12 cellular contexts compared by ENCODE assay signal in the genomic region with DNA sequence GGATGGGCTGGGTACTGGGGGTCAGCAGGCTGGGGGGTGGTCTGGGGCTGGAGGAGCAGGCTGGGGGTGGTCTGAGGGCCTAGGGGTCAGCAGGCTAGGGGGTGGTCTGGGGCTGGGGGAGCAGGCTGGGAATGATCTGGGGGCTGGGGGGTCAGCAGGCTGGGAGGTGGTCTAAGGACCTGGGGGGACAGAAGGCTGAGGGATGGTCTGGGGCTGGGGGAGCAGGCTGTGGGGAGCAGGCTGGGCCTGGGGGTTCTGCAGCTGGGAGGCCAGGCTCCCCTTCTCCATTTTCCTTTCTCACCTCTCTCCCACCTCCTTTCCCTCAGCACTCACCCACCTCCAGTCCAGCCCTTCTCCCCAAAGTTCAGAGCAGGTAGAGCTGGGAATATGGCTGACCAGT.
A peak's percentile ranks its signal among the peaks of the same experiment; 100 is the strongest.
DNase-seq lines count a peak whose midpoint lies in the region; ATAC-seq and TF ChIP-seq lines count a peak whose summit lies in the region.
"Had no signal": no experiment of that assay in that cellular context is flagged by ENCODE, and none has a peak within 500 bp of the region (broad histone marks: within the 10 kb centered on the region; RNA-seq: fewer than 3 reads in every experiment).

No MANE protein-coding gene starts in this region.

- H3K4me1 Mint-ChIP-seq in natural killer cell, result peaks cover 58 to 61% of the 10 kb centered on the region in 2 donors

- DNase-seq in Right ventricle myocardium inferior (ENCODE audit: missing footprints) (peak; percentile 13), left ventricle myocardium inferior (no peak), natural killer cell (no peak), suprapubic skin (ENCODE audit: low spot score in 2 of 2) (peak in 1 of 2 donors; percentile 52)

- H3K27me3 Mint-ChIP-seq in natural killer cell (ENCODE audit: low read depth in 2 of 2), result no peaks in the 10 kb centered on the region

- no peak overlapping the region for H3K27ac ChIP-seq in left ventricle myocardium inferior (replicated peaks)
- peak overlapping the region; percentile 79 for H3K27ac ChIP-seq in ectodermal cell (ENCODE audit: insufficient read depth, low read depth, low read length, poor library complexity, severe bottlenecking)
- H3K27ac ChIP-seq in suprapubic skin, result no peak overlapping the region
- H3K27ac ChIP-seq: BLaER1, HL-60, neutrophil had no signal

- H3K4me1 ChIP-seq in left ventricle myocardium inferior, result peaks cover 19% of the 10 kb centered on the region
- peaks cover 45% of the 10 kb centered on the region for H3K4me1 ChIP-seq in ectodermal cell (ENCODE audit: control insufficient read depth, insufficient read depth, low read length)
- peaks cover 10% of the 10 kb centered on the region for H3K4me1 ChIP-seq in suprapubic skin

- TF ChIP-seq EP300 in suprapubic skin (IDR thresholded peaks at IDR 0.05), result no peak

- H3K9me3 Mint-ChIP-seq in natural killer cell, result no peaks in the 10 kb centered on the region

- no peaks in the 10 kb centered on the region for H3K36me3 Mint-ChIP-seq in natural killer cell

- H3K36me3 ChIP-seq in left ventricle myocardium inferior (no peaks in the 10 kb centered on the region), ectodermal cell (ENCODE audit: control insufficient read depth, insufficient read depth, low read length) (no peaks in the 10 kb centered on the region), suprapubic skin (no peaks in the 10 kb centered on the region)
- H3K36me3 ChIP-seq: BLaER1, neutrophil had no signal

- H3K4me3 ChIP-seq in left ventricle myocardium inferior (no peak overlapping the region), ectodermal cell (ENCODE audit: insufficient read depth, low read depth, low read length) (peak overlapping the region; percentile 4), suprapubic skin (peak overlapping the region; percentile 34)
- H3K4me3 ChIP-seq: BLaER1 had no signal

- H3K27me3 ChIP-seq in left ventricle myocardium inferior (ENCODE audit: low read depth) (peaks cover 15% of the 10 kb centered on the region), ectodermal cell (ENCODE audit: control insufficient read depth, insufficient read depth, low read length, poor library complexity, severe bottlenecking) (no peaks in the 10 kb centered on the region), suprapubic skin (no peaks in the 10 kb centered on the region)
- H3K27me3 ChIP-seq: BLaER1 had no signal

- H3K9me3 ChIP-seq in left ventricle myocardium inferior (replicated peaks) (peaks cover 15% of the 10 kb centered on the region), ectodermal cell (ENCODE audit: control insufficient read depth, low read length) (no peaks in the 10 kb centered on the region), suprapubic skin (no peaks in the 10 kb centered on the region)
- H3K9me3 ChIP-seq: neutrophil had no signal

- no peak for TF ChIP-seq POLR2A in suprapubic skin (IDR thresholded peaks at IDR 0.05)

- intact Hi-C loops in Right ventricle myocardium inferior (cut with DNase I), result loop anchor here (5.0 kb wide), 1 partner anchor 78 kb away; no protein-coding TSS in a partner anchor
- intact Hi-C loops in left ventricle myocardium inferior (cut with micrococcal nuclease), result no loop called here
- intact Hi-C loops in natural killer cell (cut with micrococcal nuclease), result no loop called here

- ATAC-seq in Right ventricle myocardium inferior (no peak), natural killer cell (no peak), GM21381 (IDR thresholded peaks at IDR 0.05; ENCODE audit: unreplicated experiment) (no peak), HG02840 (IDR thresholded peaks at IDR 0.05; ENCODE audit: low FRiP score, unreplicated experiment) (no peak), GM19324 (IDR thresholded peaks at IDR 0.05; ENCODE audit: low FRiP score, unreplicated experiment) (no peak)

- no peak for TF ChIP-seq CTCF in left ventricle myocardium inferior (IDR thresholded peaks at IDR 0.05; ENCODE audit: borderline replicate concordance)
- no peak for TF ChIP-seq CTCF in natural killer cell (IDR thresholded peaks at IDR 0.05)
- TF ChIP-seq CTCF in suprapubic skin (IDR thresholded peaks at IDR 0.05), result no peak

- peak overlapping the region; percentile 86 to 88 for H3K27ac Mint-ChIP-seq in natural killer cell
- H3K27ac Mint-ChIP-seq: activated T-helper 2 cell treated with anti-CD3 and anti-CD28 coated beads, Interferon-gamma antibody, Interleukin-2, Interleukin-4, amounts not matched to agents 10 μg/mL and 5 μg/mL and 100 μg/mL, durations not matched to agents 14 hours and 24 hours and 36 hours had no signal

- H3K4me3 Mint-ChIP-seq in natural killer cell, result peak overlapping the region; percentile 76
